ENCODE assay signal across 8 cellular contexts in the genomic region with DNA sequence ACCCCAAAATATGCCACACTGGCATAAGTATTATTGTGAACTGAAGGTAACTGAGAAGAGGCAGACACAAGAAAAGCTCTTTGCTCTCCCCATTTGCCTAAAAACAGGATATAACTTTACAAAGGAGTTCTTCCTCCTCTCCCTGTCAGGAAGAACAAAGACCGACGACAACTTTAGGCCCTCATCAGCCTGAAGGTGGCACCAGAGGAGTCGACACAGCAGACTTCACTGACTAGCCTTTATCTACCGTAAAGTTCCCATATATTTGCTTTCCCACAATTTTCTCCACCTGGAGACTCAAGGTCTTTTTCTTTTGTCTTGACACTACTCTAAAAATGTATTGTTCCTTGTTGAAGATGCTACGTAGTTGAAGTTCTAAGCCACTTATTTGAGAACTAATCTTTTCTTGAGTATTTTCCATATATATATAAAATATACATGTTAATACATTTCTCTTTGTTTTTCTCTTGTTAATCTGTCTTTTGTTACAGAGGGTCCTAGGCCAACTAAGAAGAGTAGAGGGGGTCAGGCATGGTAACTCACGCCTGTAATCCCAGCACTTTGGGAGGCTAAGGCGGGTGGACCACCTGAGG. TPM values are rescaled to one million over a fixed set of nuclear protein-coding genes. Genes with fewer than 3 reads are reported as not detected.
A peak's percentile ranks its signal among the peaks of the same experiment; 100 is the strongest.
DNase-seq lines count a peak whose midpoint lies in the region; ATAC-seq and TF ChIP-seq lines count a peak whose summit lies in the region.

No MANE protein-coding gene starts in this region.

- peaks cover 26% of the 10 kb centered on the region for H3K27me3 Mint-ChIP-seq in T-helper 2 cell treated with Interferon-gamma antibody and Interleukin-4, amounts not matched to agents 5 μg/mL and 100 μg/mL, for 36 hours (ENCODE audit: low read depth)

- no peaks in the 10 kb centered on the region for H3K36me3 Mint-ChIP-seq in T-helper 2 cell treated with Interferon-gamma antibody and Interleukin-4, amounts not matched to agents 5 μg/mL and 100 μg/mL, for 36 hours (ENCODE audit: low read depth)

- H3K27ac ChIP-seq in adrenal gland (no peak overlapping the region), gastrocnemius medialis (peak overlapping the region; percentile 11 to 58 (median 50))

- no peaks in the 10 kb centered on the region for H3K4me1 ChIP-seq in adrenal gland (replicated peaks in 1 of 2)
- peaks cover 9 to 15% of the 10 kb centered on the region in 2 donors for H3K4me1 ChIP-seq in gastrocnemius medialis

- peak; percentile 77 for DNase-seq in AG20443 (ENCODE audit: low spot score)
- DNase-seq in NCI-H510A treated with DMSO at 0.1 percent for 48 hours (lab: John Stamatoyannopoulos, UW), result peak; percentile 57
- peak in 6 of 7 donors; percentile 53 to 80 (median 65) for DNase-seq in adrenal gland
- DNase-seq in hepatic stellate cell (ENCODE audit: low spot score), result peak; percentile 60
- peak; percentile 52 to 70 for DNase-seq in gastrocnemius medialis
- DNase-seq in GM19238 (ENCODE audit: insufficient read length, low spot score), result no peak
- no peak for DNase-seq in T-helper 2 cell treated with Interferon-gamma antibody and Interleukin-4, amounts not matched to agents 5 μg/mL and 100 μg/mL, for 36 hours (ENCODE audit: low spot score)

- H3K9me3 ChIP-seq in adrenal gland (replicated peaks in 1 of 3) (no peaks in the 10 kb centered on the region), gastrocnemius medialis (no peaks in the 10 kb centered on the region)

- TF ChIP-seq CTCF in GM12875 (IDR thresholded peaks at IDR 0.05; ENCODE audit: borderline replicate concordance, insufficient read depth, low read depth, low read length) (peak; percentile 60; the same call in 1 of the 2 replicates), adrenal gland (IDR thresholded peaks at IDR 0.05) (peak; percentile 41 to 65 (median 58)), gastrocnemius medialis (IDR thresholded peaks at IDR 0.05 in 4 of 5, conservative IDR thresholded peaks at IDR 0.05 in 1 of 5) (peak; percentile 45 to 78 (median 69))

- WGBS in adrenal gland, 4 donors, result 26 to 36% (median 32%) methylated on average over 7 of the region's 7 CpGs

- no peak overlapping the region for H3K27ac Mint-ChIP-seq in T-helper 2 cell treated with Interferon-gamma antibody and Interleukin-4, amounts not matched to agents 5 μg/mL and 100 μg/mL, for 36 hours

- no peaks in the 10 kb centered on the region for H3K36me3 ChIP-seq in adrenal gland (replicated peaks in 1 of 2)
- no peaks in the 10 kb centered on the region for H3K36me3 ChIP-seq in gastrocnemius medialis

- intact Hi-C loops in adrenal gland (cut with DNase I) (loop anchor here in 1 of 2 donors (5.0 kb wide), 1 partner anchor 79 kb away; no protein-coding TSS in a partner anchor), gastrocnemius medialis (cut with DNase I; ENCODE audit: low total_unique reads) (loop anchor here (1.0 to 5.0 kb wide), 3 partner anchors 52 to 81 kb away; no protein-coding TSS in a partner anchor)

- no peaks in the 10 kb centered on the region for H3K9me3 Mint-ChIP-seq in T-helper 2 cell treated with Interferon-gamma antibody and Interleukin-4, amounts not matched to agents 5 μg/mL and 100 μg/mL, for 36 hours

- in situ Hi-C loops in gastrocnemius medialis (cut with MboI; ENCODE audit: low sequenced_read_pairs in 4 of 4), result no loop called here

- H3K27me3 ChIP-seq in adrenal gland (no peaks in the 10 kb centered on the region), gastrocnemius medialis (no peaks in the 10 kb centered on the region)

- peak; percentile 96 to 99 for ATAC-seq in gastrocnemius medialis

- H3K4me3 ChIP-seq in GM12875 (ENCODE audit: low read depth, low read length) (no peak overlapping the region), adrenal gland (no peak overlapping the region), gastrocnemius medialis (no peak overlapping the region)

- no peak overlapping the region for H3K4me3 Mint-ChIP-seq in T-helper 2 cell treated with Interferon-gamma antibody and Interleukin-4, amounts not matched to agents 5 μg/mL and 100 μg/mL, for 36 hours

- H3K4me1 Mint-ChIP-seq in T-helper 2 cell treated with Interferon-gamma antibody and Interleukin-4, amounts not matched to agents 5 μg/mL and 100 μg/mL, for 36 hours (ENCODE audit: low read depth), result peaks cover 9% of the 10 kb centered on the region

- no peak for TF ChIP-seq POLR2A in adrenal gland (IDR thresholded peaks at IDR 0.05)
- TF ChIP-seq POLR2A in gastrocnemius medialis (IDR thresholded peaks at IDR 0.05), result no peak

RNA-seq across cellular contexts. Expression of a gene that starts 16.2 kb away (rescaled TPM):
- under 1 TPM in 3 of 8 donors, not detected in 5; 0.10 to 0.28 (median 0.13) TPM for total RNA-seq in adrenal gland
- polyA plus RNA-seq in adrenal gland, result under 1 TPM in 2 of 3 donors, not detected in 1; 0.40 to 0.48 TPM
- total RNA-seq in gastrocnemius medialis, result 100 to 1,000 TPM in 2 of 4 donors, 10 to 100 TPM in 2; 52.4 to 329 (median 128) TPM

RNA-seq across cellular contexts. Expression of a gene that starts 55.2 kb away (rescaled TPM):
- total RNA-seq in adrenal gland (10 to 100 TPM; 21.9 to 62.2 (median 30.1) TPM), gastrocnemius medialis (10 to 100 TPM; 27.5 to 66.8 (median 42.3) TPM)
- 10 to 100 TPM in 2 of 3 donors, 1 to 10 TPM in 1; 9.9 to 32.7 (median 16.2) TPM for polyA plus RNA-seq in adrenal gland

Comparison
In these comparisons a context has a peak if more than half of its experiments do, and no peak if none do; other contexts are left out.
1. DNase-seq: peak in AG20443 (single experiment), NCI-H510A treated with DMSO at 0.1 percent for 48 hours (single experiment), adrenal gland (6 of 7), hepatic stellate cell (single experiment) and gastrocnemius medialis (2 of 2); none in GM19238 (single experiment) and T-helper 2 cell treated with Interferon-gamma antibody and Interleukin-4, amounts not matched to agents 5 μg/mL and 100 μg/mL, for 36 hours (single experiment).
2. H3K27ac ChIP-seq: peak in gastrocnemius medialis (4 of 4); none in adrenal gland (0 of 5).
3. RNA of a gene that starts 16.2 kb away (total RNA-seq): 52.4 to 329 TPM in gastrocnemius medialis; 0.10 to 0.28 TPM in adrenal gland; every median in the first group is over 10 times any median in the second.
4. Peak in every context shown above with its lines, with median percentiles within 50 percentile points of each other: CTCF ChIP-seq.